ENCODE assay signal across 10 cellular contexts in genomic region chr3:131630117-131630516, GRCh38.
A peak's percentile ranks its signal among the peaks of the same experiment; 100 is the strongest.
DNase-seq lines count a peak whose midpoint lies in the region; ATAC-seq and TF ChIP-seq lines count a peak whose summit lies in the region.
"Had no signal": no experiment of that assay in that cellular context is flagged by ENCODE, and none has a peak within 500 bp of the region (broad histone marks: within the 10 kb centered on the region; RNA-seq: fewer than 3 reads in every experiment).

No MANE protein-coding gene starts in this region.

- no peaks in the 10 kb centered on the region for H3K27me3 ChIP-seq in esophagus squamous epithelium

- 62 to 79% methylated on average over 3 of the region's 3 CpGs for WGBS in esophagus squamous epithelium, 2 donors

- DNase-seq in GM10248 (ENCODE audit: extremely low spot score) (peak; percentile 52), OCI-M1 (lab: John Stamatoyannopoulos, UW) (peak; percentile 73), esophagus squamous epithelium (lab: John Stamatoyannopoulos, UW) (no peak), pons (ENCODE audit: low spot score) (no peak), omental fat pad (ENCODE audit: low spot score) (no peak), SW 1271 (lab: John Stamatoyannopoulos, UW) (no peak)
- DNase-seq: GOT3, NCI-H2029 treated with DMSO at 0.1 percent for 48 hours had no signal

- POLR2A ChIA-PET in GM10248 (lab: Yijun Ruan, JAX): no interaction called here

- H3K4me3 ChIP-seq in esophagus squamous epithelium: no peak overlapping the region

- H3K27ac ChIP-seq in esophagus squamous epithelium: no peak overlapping the region

- no peaks in the 10 kb centered on the region for H3K4me1 ChIP-seq in esophagus squamous epithelium

- peak; percentile 97 for ATAC-seq in GM19452 (IDR thresholded peaks at IDR 0.05; ENCODE audit: unreplicated experiment)
- peak; percentile 86 for ATAC-seq in HG03045 (IDR thresholded peaks at IDR 0.05; ENCODE audit: unreplicated experiment)
- ATAC-seq in omental fat pad (ENCODE audit: low FRiP score): no peak

- H3K9me3 ChIP-seq in esophagus squamous epithelium: no peaks in the 10 kb centered on the region

- no peaks in the 10 kb centered on the region for H3K36me3 ChIP-seq in esophagus squamous epithelium

- intact Hi-C loops in esophagus squamous epithelium (cut with DNase I): no loop called here

- no peak for TF ChIP-seq POLR2A in esophagus squamous epithelium (IDR thresholded peaks at IDR 0.05)

- no peak for TF ChIP-seq CTCF in GM10248 (IDR thresholded peaks at IDR 0.05; ENCODE audit: control extremely low read depth, extremely low read depth, low read depth, missing control alignments)
- no peak for TF ChIP-seq CTCF in esophagus squamous epithelium (IDR thresholded peaks at IDR 0.05)
- no peak for TF ChIP-seq CTCF in omental fat pad (IDR thresholded peaks at IDR 0.05)

- CTCF ChIA-PET in GM10248 (lab: Yijun Ruan, JAX): no interaction called here

Comparison
In these comparisons a context has a peak if more than half of its experiments do, and no peak if none do; other contexts are left out.
1. DNase-seq: peak in GM10248 (single experiment) and OCI-M1 (single experiment); none in esophagus squamous epithelium (single experiment), pons (single experiment), omental fat pad (single experiment) and SW 1271 (0 of 2).